In the genomic region with DNA sequence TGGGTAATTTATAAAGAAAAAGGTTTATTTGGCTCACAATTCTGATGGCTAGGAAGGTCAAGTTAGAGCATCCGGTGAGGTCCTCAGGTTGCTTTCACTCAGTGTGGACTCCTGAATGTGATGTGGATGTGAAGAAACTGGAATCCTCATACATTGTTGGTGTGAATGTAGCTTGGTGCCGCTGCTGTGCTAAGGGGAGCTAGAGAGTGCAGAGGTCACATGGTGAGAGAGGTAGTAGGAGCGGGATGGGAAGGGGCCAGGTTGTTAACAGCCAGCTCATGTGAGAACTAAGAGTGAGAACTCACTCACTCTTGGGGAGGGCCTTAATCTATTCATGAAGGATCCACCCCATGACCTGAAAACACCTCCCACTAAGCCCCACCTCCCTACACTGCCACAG, we compare ENCODE assay signal across 7 cellular contexts.
"Had no signal": no experiment of that assay in that cellular context is flagged by ENCODE, and none has a peak within 500 bp of the region (broad histone marks: within the 10 kb centered on the region; RNA-seq: fewer than 3 reads in every experiment).

No MANE protein-coding gene starts in this region.

- H3K27ac ChIP-seq: HL-60 had no signal

- H3K4me3 ChIP-seq: K562 had no signal

- H3K4me3 Mint-ChIP-seq: H9 had no signal

- H3K9me3 Mint-ChIP-seq: H9 had no signal

- DNase-seq: GOT3, H9, HCEC 1CT, IMR-90, KG1 had no signal

- ATAC-seq: K562 had no signal
